In the genomic region with DNA sequence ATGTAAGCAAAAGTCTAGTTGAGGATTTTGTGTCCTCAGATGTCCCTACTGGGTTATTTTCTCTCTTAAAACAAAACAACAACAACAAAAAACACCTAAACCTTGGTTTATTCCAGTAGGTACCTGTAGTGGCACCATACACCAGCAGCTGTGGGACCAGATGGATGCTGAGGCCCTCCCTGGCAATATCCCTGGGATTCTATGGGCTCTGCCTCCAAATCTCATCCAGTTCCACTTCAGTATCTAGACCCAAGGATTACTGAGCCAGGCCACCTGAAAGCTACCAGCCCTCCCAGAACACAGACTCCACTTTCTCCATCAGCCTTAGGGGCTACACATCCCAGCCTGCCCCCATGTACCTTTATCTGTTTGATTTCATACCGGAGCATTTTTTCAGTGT, we compare ENCODE assay signal across 1 cellular context.
TF ChIP-seq lines count a peak whose summit lies in the region.

No MANE protein-coding gene starts in this region.

TF ChIP-seq in A549, 52 proteins besides CTCF, POLR2A, EP300 and RAD21 (continued from another document):
- no peak for TF ChIP-seq HEYL (CRISPR knock-in tag; IDR thresholded peaks at IDR 0.05)
